ENCODE assay signal across 17 cellular contexts in genomic region chr2:84827978-84828575, GRCh38. TPM values are rescaled to one million over a fixed set of nuclear protein-coding genes. Genes with fewer than 3 reads are reported as not detected.
A peak's percentile ranks its signal among the peaks of the same experiment; 100 is the strongest.
DNase-seq lines count a peak whose midpoint lies in the region; ATAC-seq and TF ChIP-seq lines count a peak whose summit lies in the region.
"Had no signal": no experiment of that assay in that cellular context is flagged by ENCODE, and none has a peak within 500 bp of the region (broad histone marks: within the 10 kb centered on the region; RNA-seq: fewer than 3 reads in every experiment).

No MANE protein-coding gene starts in this region.

- H2AFZ ChIP-seq in DND-41 (ENCODE audit: low read depth, low read length): no peak overlapping the region
- H2AFZ ChIP-seq in hepatocyte: no peak overlapping the region

- no peak overlapping the region for H3K4me3 Mint-ChIP-seq in activated naive CD4-positive, alpha-beta T cell treated with anti-CD3 and anti-CD28 coated beads, Interleukin-2, amount 50 U/mL, for 24 hours
- H3K4me3 Mint-ChIP-seq in activated CD8-positive, alpha-beta T cell treated with anti-CD3 and anti-CD28 coated beads, Interleukin-2, amount 10 ng/mL, durations not matched to agents 7 days and 5 days: no peak overlapping the region
- peak overlapping the region in 6 of 10 donors; percentile 11 to 73 (median 42) for H3K4me3 Mint-ChIP-seq in naive thymus-derived CD4-positive, alpha-beta T cell
- H3K4me3 Mint-ChIP-seq: H9 had no signal

- H3K4me3 ChIP-seq in DND-41 (ENCODE audit: low read depth in 1 of 2, low read length in 2 of 2) (no peak overlapping the region), hepatocyte (no peak overlapping the region)
- H3K4me3 ChIP-seq in naive thymus-derived CD4-positive, alpha-beta T cell (ENCODE audit: low read length): no peak overlapping the region

- peaks cover 10% of the 10 kb centered on the region for H3K36me3 Mint-ChIP-seq in activated naive CD4-positive, alpha-beta T cell treated with anti-CD3 and anti-CD28 coated beads, Interleukin-2, amount 50 U/mL, for 24 hours
- H3K36me3 Mint-ChIP-seq in activated naive CD4-positive, alpha-beta T cell treated with anti-CD3 and anti-CD28 coated beads, Interleukin-2, amount 50 U/mL, for 72 hours: peaks cover 1 to 28% of the 10 kb centered on the region in 2 donors
- H3K36me3 Mint-ChIP-seq in activated CD8-positive, alpha-beta T cell treated with anti-CD3 and anti-CD28 coated beads, Interleukin-2, amount 10 ng/mL, durations not matched to agents 7 days and 5 days (ENCODE audit: low read depth): peaks cover 53% of the 10 kb centered on the region
- peaks cover 9 to 40% (median 30%) of the 10 kb centered on the region in 5 donors for H3K36me3 Mint-ChIP-seq in naive thymus-derived CD4-positive, alpha-beta T cell

- H3K27me3 Mint-ChIP-seq in activated naive CD4-positive, alpha-beta T cell treated with anti-CD3 and anti-CD28 coated beads, Interleukin-2, amount 50 U/mL, for 24 hours: no peaks in the 10 kb centered on the region
- H3K27me3 Mint-ChIP-seq in activated CD8-positive, alpha-beta T cell treated with anti-CD3 and anti-CD28 coated beads, Interleukin-2, amount 10 ng/mL, durations not matched to agents 7 days and 5 days (ENCODE audit: low read depth): no peaks in the 10 kb centered on the region
- H3K27me3 Mint-ChIP-seq in naive thymus-derived CD4-positive, alpha-beta T cell: no peaks in the 10 kb centered on the region

- H3K9ac ChIP-seq in DND-41 (ENCODE audit: low read depth, low read length): no peak overlapping the region
- H3K9ac ChIP-seq: KMS-11 had no signal

- H3K9me2 ChIP-seq in hepatocyte (replicated peaks; ENCODE audit: insufficient read depth): no peaks in the 10 kb centered on the region

- H4K20me1 ChIP-seq in DND-41 (ENCODE audit: insufficient read depth, low read length) (no peaks in the 10 kb centered on the region), hepatocyte (ENCODE audit: insufficient read depth, poor library complexity, severe bottlenecking) (no peaks in the 10 kb centered on the region)

- H3K36me3 ChIP-seq in DND-41 (ENCODE audit: insufficient read depth, low read length): no peaks in the 10 kb centered on the region
- peaks cover 0 to 56% (median 7%) of the 10 kb centered on the region in 3 experiments for H3K36me3 ChIP-seq in naive thymus-derived CD4-positive, alpha-beta T cell (ENCODE audit: control insufficient read depth in 2 of 3, insufficient read depth in 3 of 3, low read length in 3 of 3)
- H3K36me3 ChIP-seq in hepatocyte (replicated peaks; ENCODE audit: insufficient read depth, low read depth): no peaks in the 10 kb centered on the region

- peak overlapping the region; percentile 92 for H3K27ac Mint-ChIP-seq in activated naive CD4-positive, alpha-beta T cell treated with anti-CD3 and anti-CD28 coated beads, Interleukin-2, amount 50 U/mL, for 24 hours
- H3K27ac Mint-ChIP-seq in activated naive CD4-positive, alpha-beta T cell treated with anti-CD3 and anti-CD28 coated beads, Interleukin-2, amount 50 U/mL, for 72 hours: peak overlapping the region in 1 of 2 donors; percentile 33
- peak overlapping the region; percentile 78 for H3K27ac Mint-ChIP-seq in activated CD8-positive, alpha-beta T cell treated with anti-CD3 and anti-CD28 coated beads, Interleukin-2, amount 10 ng/mL, durations not matched to agents 7 days and 5 days
- peak overlapping the region in 1 of 9 donors; percentile 51 for H3K27ac Mint-ChIP-seq in naive thymus-derived CD4-positive, alpha-beta T cell

- H3K79me2 ChIP-seq in DND-41 (ENCODE audit: insufficient read depth, low read length) (no peaks in the 10 kb centered on the region), hepatocyte (no peaks in the 10 kb centered on the region)

- TF ChIP-seq CTCF in DND-41 (IDR thresholded peaks at IDR 0.05; ENCODE audit: borderline replicate concordance, extremely low read depth, low read length, poor library complexity, severe bottlenecking) (no peak), hepatocyte (IDR thresholded peaks at IDR 0.05; ENCODE audit: poor library complexity) (no peak)

- POLR2A ChIA-PET in activated CD8-positive, alpha-beta T cell treated with anti-CD3 and anti-CD28 coated beads, Interleukin-2, amount 10 ng/mL, durations not matched to agents 7 days and 5 days (lab: Charles Lee): interaction anchor here (1.3 to 2.1 kb wide), 3 partner anchors 13 to 30 kb away, joined by 5 to 6 read pairs (median 5); no protein-coding TSS in a partner anchor
- POLR2A ChIA-PET in naive thymus-derived CD4-positive, alpha-beta T cell (lab: Charles Lee): interaction anchor here (0.6 to 7.5 kb wide), 7 partner anchors 9 to 113 kb away, joined by 3 to 49 read pairs (median 5); no protein-coding TSS in a partner anchor

- H3K27me3 ChIP-seq in DND-41 (ENCODE audit: insufficient read depth, low read length, poor library complexity) (no peaks in the 10 kb centered on the region), hepatocyte (no peaks in the 10 kb centered on the region)
- H3K27me3 ChIP-seq in naive thymus-derived CD4-positive, alpha-beta T cell (ENCODE audit: control insufficient read depth in 2 of 2, insufficient read depth in 2 of 2, low read length in 2 of 2): no peaks in the 10 kb centered on the region

- ATAC-seq in activated naive CD4-positive, alpha-beta T cell treated with anti-CD3 and anti-CD28 coated beads, Interleukin-2, amount 50 U/mL, for 72 hours: no peak
- peak; percentile 22; the same call in 1 of the 3 replicates for ATAC-seq in DND-41 (ENCODE audit: insufficient read depth, low read depth)
- no peak for ATAC-seq in activated CD8-positive, alpha-beta T cell treated with anti-CD3 and anti-CD28 coated beads, Interleukin-2, amount 10 ng/mL, durations not matched to agents 7 days and 5 days
- no peak for ATAC-seq in naive thymus-derived CD4-positive, alpha-beta T cell
- ATAC-seq: Panc1 had no signal

- H3K27ac ChIP-seq in DND-41 (ENCODE audit: low read length): no peak overlapping the region
- peak overlapping the region; percentile 79 for H3K27ac ChIP-seq in naive thymus-derived CD4-positive, alpha-beta T cell (ENCODE audit: low read depth, low read length)
- H3K27ac ChIP-seq in hepatocyte: no peak overlapping the region
- H3K27ac ChIP-seq: KMS-11 had no signal

- CTCF ChIA-PET in activated CD8-positive, alpha-beta T cell treated with anti-CD3 and anti-CD28 coated beads, Interleukin-2, amount 10 ng/mL, durations not matched to agents 7 days and 5 days (lab: Charles Lee): interaction anchor here (1.0 to 1.1 kb wide), 3 partner anchors 10 to 86 kb away, joined by 3 read pairs; no protein-coding TSS in a partner anchor
- CTCF ChIA-PET in naive thymus-derived CD4-positive, alpha-beta T cell (lab: Charles Lee): interaction anchor here (1.7 kb wide), 1 partner anchor 10 kb away, joined by 5 read pairs; no protein-coding TSS in a partner anchor

- H3K4me1 Mint-ChIP-seq in activated naive CD4-positive, alpha-beta T cell treated with anti-CD3 and anti-CD28 coated beads, Interleukin-2, amount 50 U/mL, for 24 hours: peaks cover 16% of the 10 kb centered on the region
- peaks cover under 1% of the 10 kb centered on the region for H3K4me1 Mint-ChIP-seq in activated CD8-positive, alpha-beta T cell treated with anti-CD3 and anti-CD28 coated beads, Interleukin-2, amount 10 ng/mL, durations not matched to agents 7 days and 5 days (ENCODE audit: low read depth)
- peaks cover 0 to 43% (median 17%) of the 10 kb centered on the region in 7 donors for H3K4me1 Mint-ChIP-seq in naive thymus-derived CD4-positive, alpha-beta T cell

- H3K4me2 ChIP-seq in DND-41 (ENCODE audit: insufficient read depth, low read length) (no peak overlapping the region), hepatocyte (no peak overlapping the region)
- H3K4me2 ChIP-seq: KMS-11 had no signal

- H3K4me1 ChIP-seq in DND-41 (ENCODE audit: insufficient read depth, low read length) (no peaks in the 10 kb centered on the region), hepatocyte (ENCODE audit: insufficient read depth) (no peaks in the 10 kb centered on the region)
- H3K4me1 ChIP-seq in naive thymus-derived CD4-positive, alpha-beta T cell (ENCODE audit: control insufficient read depth in 2 of 2, insufficient read depth in 2 of 2, low read length in 2 of 2): peaks cover 37 to 76% of the 10 kb centered on the region in 2 donors

- WGBS in hepatocyte (ENCODE audit: low lambda C conversion rate, missing lambda C conversion rate): 93% methylated on average over 2 of the region's 2 CpGs

- DNase-seq in activated naive CD4-positive, alpha-beta T cell treated with anti-CD3 and anti-CD28 coated beads, Interleukin-2, amount 50 U/mL, for 72 hours (ENCODE audit: low spot score in 2 of 2): no peak
- DNase-seq in DND-41 (no peak), RKO (ENCODE audit: low spot score) (no peak), HPDE6-E6E7 (ENCODE audit: extremely low spot score) (no peak), hepatocyte (ENCODE audit: low spot score) (no peak)
- no peak for DNase-seq in activated CD8-positive, alpha-beta T cell treated with anti-CD3 and anti-CD28 coated beads, Interleukin-2, amount 10 ng/mL, durations not matched to agents 7 days and 5 days
- no peak for DNase-seq in naive thymus-derived CD4-positive, alpha-beta T cell
- DNase-seq: DMS153, GF-D8, H9, NCI-H1417 treated with DMSO at 0.1 percent for 48 hours, NCI-H187 treated with DMSO at 0.1 percent for 48 hours, NCI-H345, NCI-H524 treated with DMSO at 0.1 percent for 48 hours had no signal

- intact Hi-C loops in naive thymus-derived CD4-positive, alpha-beta T cell (cut with micrococcal nuclease): loop anchor here in 1 of 2 donors (1.0 to 2.0 kb wide), 2 partner anchors 12 to 23 kb away; no protein-coding TSS in a partner anchor

- no peaks in the 10 kb centered on the region for H3K9me3 Mint-ChIP-seq in activated naive CD4-positive, alpha-beta T cell treated with anti-CD3 and anti-CD28 coated beads, Interleukin-2, amount 50 U/mL, for 24 hours
- H3K9me3 Mint-ChIP-seq in activated naive CD4-positive, alpha-beta T cell treated with anti-CD3 and anti-CD28 coated beads, Interleukin-2, amount 50 U/mL, for 72 hours: peaks cover 0 to 4% of the 10 kb centered on the region in 2 donors
- no peaks in the 10 kb centered on the region for H3K9me3 Mint-ChIP-seq in activated CD8-positive, alpha-beta T cell treated with anti-CD3 and anti-CD28 coated beads, Interleukin-2, amount 10 ng/mL, durations not matched to agents 7 days and 5 days (ENCODE audit: insufficient read depth)
- H3K9me3 Mint-ChIP-seq in naive thymus-derived CD4-positive, alpha-beta T cell: no peaks in the 10 kb centered on the region
- H3K9me3 Mint-ChIP-seq: H9 had no signal

- H3K9me3 ChIP-seq in DND-41 (ENCODE audit: insufficient read depth, low read length, severe bottlenecking) (no peaks in the 10 kb centered on the region), hepatocyte (ENCODE audit: low read depth) (no peaks in the 10 kb centered on the region)
- H3K9me3 ChIP-seq in naive thymus-derived CD4-positive, alpha-beta T cell (ENCODE audit: control insufficient read depth in 2 of 3, low read length in 3 of 3): no peaks in the 10 kb centered on the region

RNA-seq across cellular contexts. Expression of gene TRABD2A, which starts 52.8 kb away (rescaled TPM):
- total RNA-seq in activated naive CD4-positive, alpha-beta T cell treated with anti-CD3 and anti-CD28 coated beads, Interleukin-2, amount 50 U/mL, for 72 hours: 10 to 100 TPM; 53.6 to 59.9 TPM
- 10 to 100 TPM; 71.9 to 73.2 TPM for total RNA-seq in activated CD8-positive, alpha-beta T cell treated with anti-CD3 and anti-CD28 coated beads, Interleukin-2, amount 10 ng/mL, durations not matched to agents 7 days and 5 days
- total RNA-seq in naive thymus-derived CD4-positive, alpha-beta T cell: 100 to 1,000 TPM in 4 of 5 experiments, 10 to 100 TPM in 1; 75.0 to 288 (median 182) TPM
- 100 to 1,000 TPM; 119 to 204 TPM for polyA plus RNA-seq in naive thymus-derived CD4-positive, alpha-beta T cell
- total RNA-seq in hepatocyte: 2.2 and 4.1 TPM in 2 replicates
- 1.6 and 2.9 TPM in 2 replicates for polyA plus RNA-seq in hepatocyte

Comparison
In these comparisons a context has a peak if more than half of its experiments do, and no peak if none do; other contexts are left out.
1. H3K4me3 Mint-ChIP-seq: peak in naive thymus-derived CD4-positive, alpha-beta T cell (6 of 10); none in activated naive CD4-positive, alpha-beta T cell treated with anti-CD3 and anti-CD28 coated beads, Interleukin-2, amount 50 U/mL, for 24 hours (single experiment) and activated CD8-positive, alpha-beta T cell treated with anti-CD3 and anti-CD28 coated beads, Interleukin-2, amount 10 ng/mL, durations not matched to agents 7 days and 5 days (single experiment).
2. RNA of gene TRABD2A, which starts 52.8 kb away (total RNA-seq): 75.0 to 288 TPM in naive thymus-derived CD4-positive, alpha-beta T cell, 71.9 to 73.2 TPM in activated CD8-positive, alpha-beta T cell treated with anti-CD3 and anti-CD28 coated beads, Interleukin-2, amount 10 ng/mL, durations not matched to agents 7 days and 5 days and 53.6 to 59.9 TPM in activated naive CD4-positive, alpha-beta T cell treated with anti-CD3 and anti-CD28 coated beads, Interleukin-2, amount 50 U/mL, for 72 hours; 2.2 to 4.1 TPM in hepatocyte; every median in the first group is over 10 times any median in the second.